8 cellular contexts compared by ENCODE assay signal in the genomic region with DNA sequence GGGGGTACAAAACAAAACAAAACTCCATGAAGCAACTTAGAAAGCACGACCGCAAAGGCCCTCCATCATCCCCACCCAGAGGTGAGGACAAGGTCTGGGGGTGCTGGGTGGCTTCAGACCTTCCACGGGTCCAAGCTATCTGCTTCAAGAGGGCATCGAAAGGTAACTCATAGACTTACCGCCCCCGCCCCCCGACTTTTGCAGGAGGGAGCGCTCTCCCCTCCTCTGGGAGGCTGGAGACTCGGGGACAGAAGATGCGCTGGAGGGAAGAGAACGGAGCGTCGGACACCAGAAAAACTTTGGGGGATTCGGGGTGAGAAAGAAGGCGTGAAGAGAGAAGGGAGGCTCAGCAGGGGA. TPM values are rescaled to one million over a fixed set of nuclear protein-coding genes. Genes with fewer than 3 reads are reported as not detected.
DNase-seq lines count a peak whose midpoint lies in the region; ATAC-seq and TF ChIP-seq lines count a peak whose summit lies in the region.

No MANE protein-coding gene starts in this region.

- CTCF ChIA-PET in activated CD4-positive, alpha-beta memory T cell treated with anti-CD3 and anti-CD28 coated beads, Interleukin-2, amount 10 ng/mL, durations not matched to agents 7 days and 5 days (lab: Charles Lee), result no interaction called here

- H3K4me3 ChIP-seq in gastroesophageal sphincter, result peak overlapping the region; percentile 72 to 93
- H3K4me3 ChIP-seq in skeletal muscle satellite cell (ENCODE audit: low read length), result peak overlapping the region; percentile 75

- no peaks in the 10 kb centered on the region for H3K9me3 Mint-ChIP-seq in activated CD4-positive, alpha-beta memory T cell treated with anti-CD3 and anti-CD28 coated beads, Interleukin-2, amount 10 ng/mL, durations not matched to agents 7 days and 5 days

- H3K4me2 ChIP-seq in skeletal muscle satellite cell (ENCODE audit: low read length), result peak overlapping the region; percentile 95

- H3K27ac ChIP-seq in gastroesophageal sphincter, result peak overlapping the region; percentile 93 to 96 (median 94)

- peak overlapping the region; percentile 81 for H3K4me3 Mint-ChIP-seq in activated CD4-positive, alpha-beta memory T cell treated with anti-CD3 and anti-CD28 coated beads, Interleukin-2, amount 10 ng/mL, durations not matched to agents 7 days and 5 days

- TF ChIP-seq CTCF in gastroesophageal sphincter (IDR thresholded peaks at IDR 0.05), result no peak

- POLR2A ChIA-PET in activated CD4-positive, alpha-beta memory T cell treated with anti-CD3 and anti-CD28 coated beads, Interleukin-2, amount 10 ng/mL, durations not matched to agents 7 days and 5 days (lab: Charles Lee), result no interaction called here

- no peak for TF ChIP-seq POLR2A in gastroesophageal sphincter (IDR thresholded peaks at IDR 0.05)

- peak; percentile 15 for DNase-seq in activated CD4-positive, alpha-beta T cell treated with anti-CD3 and anti-CD28 coated beads for 48 hours
- DNase-seq in activated CD4-positive, alpha-beta T cell treated with anti-CD3 and anti-CD28 coated beads for 1 hour, result no peak
- DNase-seq in activated CD4-positive, alpha-beta memory T cell treated with anti-CD3 and anti-CD28 coated beads, Interleukin-2, amount 10 ng/mL, durations not matched to agents 7 days and 5 days, result no peak
- DNase-seq in hippocampal formation (lab: John Stamatoyannopoulos, UW) (no peak), SW480 (ENCODE audit: low spot score) (no peak)

- peak overlapping the region; percentile 76 for H3K9ac ChIP-seq in skeletal muscle satellite cell (ENCODE audit: low read depth, low read length)

- no peak for TF ChIP-seq EP300 in gastroesophageal sphincter (IDR thresholded peaks at IDR 0.05)

- H3K27me3 ChIP-seq in gastroesophageal sphincter (no peaks in the 10 kb centered on the region), skeletal muscle satellite cell (ENCODE audit: control insufficient read depth, insufficient read depth, low read length) (no peaks in the 10 kb centered on the region)

- WGBS in gastroesophageal sphincter (ENCODE audit: low coverage in 1 of 2), 2 donors, result 2% methylated on average over 9 of the region's 15 CpGs; no CpG with 5 or more reads in 1 of the 2 donors

- H3K4me1 ChIP-seq in gastroesophageal sphincter (peaks cover 0 to 89% (median 17%) of the 10 kb centered on the region in 3 donors), skeletal muscle satellite cell (ENCODE audit: control insufficient read depth, insufficient read depth, low read length) (peaks cover 12% of the 10 kb centered on the region)

- peaks cover 15% of the 10 kb centered on the region for H3K4me1 Mint-ChIP-seq in activated CD4-positive, alpha-beta memory T cell treated with anti-CD3 and anti-CD28 coated beads, Interleukin-2, amount 10 ng/mL, durations not matched to agents 7 days and 5 days

- H3K27me3 Mint-ChIP-seq in activated CD4-positive, alpha-beta memory T cell treated with anti-CD3 and anti-CD28 coated beads, Interleukin-2, amount 10 ng/mL, durations not matched to agents 7 days and 5 days, result peaks cover 4% of the 10 kb centered on the region

- H3K36me3 ChIP-seq in gastroesophageal sphincter (no peaks in the 10 kb centered on the region), skeletal muscle satellite cell (ENCODE audit: insufficient read depth, low read length) (no peaks in the 10 kb centered on the region)

- H3K9me3 ChIP-seq in gastroesophageal sphincter (no peaks in the 10 kb centered on the region), skeletal muscle satellite cell (replicated peaks; ENCODE audit: low read length) (no peaks in the 10 kb centered on the region)

- H3K36me3 Mint-ChIP-seq in activated CD4-positive, alpha-beta memory T cell treated with anti-CD3 and anti-CD28 coated beads, Interleukin-2, amount 10 ng/mL, durations not matched to agents 7 days and 5 days (ENCODE audit: low read depth), result peaks cover 9% of the 10 kb centered on the region

- ATAC-seq in gastroesophageal sphincter (peak; percentile 1), GM18858 (IDR thresholded peaks at IDR 0.05; ENCODE audit: unreplicated experiment) (no peak)

- no peak overlapping the region for H3K27ac Mint-ChIP-seq in activated CD4-positive, alpha-beta memory T cell treated with anti-CD3 and anti-CD28 coated beads, Interleukin-2, amount 10 ng/mL, durations not matched to agents 7 days and 5 days

RNA-seq across cellular contexts. Expression of a gene that starts 0.3 kb away (rescaled TPM):
- total RNA-seq in activated CD4-positive, alpha-beta memory T cell treated with anti-CD3 and anti-CD28 coated beads, Interleukin-2, amount 10 ng/mL, durations not matched to agents 7 days and 5 days, result 1 to 10 TPM; 2.1 to 3.0 TPM
- 100 to 1,000 TPM; 118 to 263 (median 158) TPM for total RNA-seq in gastroesophageal sphincter
- total RNA-seq in skeletal muscle satellite cell (2012; rRNA removed), result 2.0 TPM in 2 replicates

Comparison
In these comparisons a context has a peak if more than half of its experiments do, and no peak if none do; other contexts are left out.
1. RNA of a gene that starts 0.3 kb away (total RNA-seq): 118 to 263 TPM in gastroesophageal sphincter; 2.1 to 3.0 TPM in activated CD4-positive, alpha-beta memory T cell treated with anti-CD3 and anti-CD28 coated beads, Interleukin-2, amount 10 ng/mL, durations not matched to agents 7 days and 5 days; every median in the first group is over 10 times any median in the second.